ENCODE assay signal across 8 cellular contexts in genomic region chr14:75126679-75127473, GRCh38. TPM values are rescaled to one million over a fixed set of nuclear protein-coding genes. Genes with fewer than 3 reads are reported as not detected.
DNase-seq lines count a peak whose midpoint lies in the region; ATAC-seq and TF ChIP-seq lines count a peak whose summit lies in the region.

NEK9 (minus strand) TSS chr14:75127048; CDS start chr14:75126921, 127 bp downstream.

- H3K36me3 Mint-ChIP-seq in activated CD4-positive, alpha-beta memory T cell treated with anti-CD3 and anti-CD28 coated beads, Interleukin-2, amount 10 ng/mL, durations not matched to agents 7 days and 5 days (ENCODE audit: low read depth) = peaks cover 23% of the 10 kb centered on the region

- no peaks in the 10 kb centered on the region for H3K27me3 Mint-ChIP-seq in activated CD4-positive, alpha-beta memory T cell treated with anti-CD3 and anti-CD28 coated beads, Interleukin-2, amount 10 ng/mL, durations not matched to agents 7 days and 5 days

- CTCF ChIA-PET in activated CD4-positive, alpha-beta memory T cell treated with anti-CD3 and anti-CD28 coated beads, Interleukin-2, amount 10 ng/mL, durations not matched to agents 7 days and 5 days (lab: Charles Lee) = interaction anchor here (0.9 to 8.9 kb wide), 8 partner anchors 10 to 267 kb away, joined by 3 to 216 read pairs (median 4); no protein-coding TSS in a partner anchor

- H3K27me3 ChIP-seq in duodenal mucosa (ENCODE audit: control insufficient read depth in 1 of 2, insufficient read depth in 2 of 2, low read length in 2 of 2) (no peaks in the 10 kb centered on the region), lower lobe of right lung (ENCODE audit: low read depth) (no peaks in the 10 kb centered on the region)

- peak within 1 kb of the TSS; percentile 83 to 98 for H3K9ac ChIP-seq in duodenal mucosa (ENCODE audit: low read depth in 1 of 2, low read length in 2 of 2)

- no peaks in the 10 kb centered on the region for H3K9me3 Mint-ChIP-seq in activated CD4-positive, alpha-beta memory T cell treated with anti-CD3 and anti-CD28 coated beads, Interleukin-2, amount 10 ng/mL, durations not matched to agents 7 days and 5 days

- H3K4me3 Mint-ChIP-seq in activated CD4-positive, alpha-beta memory T cell treated with anti-CD3 and anti-CD28 coated beads, Interleukin-2, amount 10 ng/mL, durations not matched to agents 7 days and 5 days = peak within 1 kb of the TSS; percentile 82

- TF ChIP-seq CTCF in C4-2B (conservative IDR thresholded peaks at IDR 0.05) (no peak), lower lobe of right lung (IDR thresholded peaks at IDR 0.05) (no peak)

- H3K27ac ChIP-seq in C4-2B (peak within 1 kb of the TSS; percentile 95), duodenal mucosa (ENCODE audit: low read depth, low read length) (peak within 1 kb of the TSS; percentile 94), lower lobe of right lung (peak within 1 kb of the TSS; percentile 99)

- ATAC-seq in GM19395 (IDR thresholded peaks at IDR 0.05; ENCODE audit: unreplicated experiment) (peak; percentile 89), HG03571 (IDR thresholded peaks at IDR 0.05; ENCODE audit: unreplicated experiment) (peak; percentile 81), lower lobe of right lung (peak; percentile 96 to 98)

- DNase-seq in NCI-H82 (lab: John Stamatoyannopoulos, UW) (peak; percentile 85), lower lobe of right lung (peak; percentile 93)
- DNase-seq in activated CD4-positive, alpha-beta memory T cell treated with anti-CD3 and anti-CD28 coated beads, Interleukin-2, amount 10 ng/mL, durations not matched to agents 7 days and 5 days = peak; percentile 91
- peak; percentile 84 to 89 (median 84) for DNase-seq in stimulated activated CD4-positive, alpha-beta T cell treated with anti-CD3 and anti-CD28 coated beads, TNF-alpha, amount 100 ng/mL, for 24 hours (ENCODE audit: low read depth in 3 of 3)

- H3K36me3 ChIP-seq in duodenal mucosa (ENCODE audit: control insufficient read depth in 1 of 2, insufficient read depth in 2 of 2, low read length in 2 of 2) = peaks cover 0 to 7% of the 10 kb centered on the region in 2 donors
- peaks cover 11% of the 10 kb centered on the region for H3K36me3 ChIP-seq in lower lobe of right lung

- H3K27ac Mint-ChIP-seq in activated CD4-positive, alpha-beta memory T cell treated with anti-CD3 and anti-CD28 coated beads, Interleukin-2, amount 10 ng/mL, durations not matched to agents 7 days and 5 days = peak within 1 kb of the TSS; percentile 86

- peaks cover 39% of the 10 kb centered on the region for H3K4me1 Mint-ChIP-seq in activated CD4-positive, alpha-beta memory T cell treated with anti-CD3 and anti-CD28 coated beads, Interleukin-2, amount 10 ng/mL, durations not matched to agents 7 days and 5 days

- H3K9me3 ChIP-seq in duodenal mucosa (ENCODE audit: control insufficient read depth in 1 of 2, low read length in 2 of 2) (no peaks in the 10 kb centered on the region), lower lobe of right lung (no peaks in the 10 kb centered on the region)

- peaks cover 23 to 24% of the 10 kb centered on the region in 2 donors for H3K4me1 ChIP-seq in duodenal mucosa (ENCODE audit: control insufficient read depth in 1 of 2, insufficient read depth in 2 of 2, low read length in 2 of 2)
- H3K4me1 ChIP-seq in lower lobe of right lung = peaks cover 47% of the 10 kb centered on the region

- intact Hi-C loops in lower lobe of right lung (cut with DNase I) = no loop called here

- POLR2A ChIA-PET in activated CD4-positive, alpha-beta memory T cell treated with anti-CD3 and anti-CD28 coated beads, Interleukin-2, amount 10 ng/mL, durations not matched to agents 7 days and 5 days (lab: Charles Lee) = interaction anchor here (0.6 to 3.5 kb wide), 42 partner anchors 10 to 534 kb away, joined by 3 to 23 read pairs (median 3); partner anchors contain the start of genes ACYP1, DLST, EIF2B2 and ERG28

- peak within 1 kb of the TSS; percentile 82 to 89 for H3K4me3 ChIP-seq in duodenal mucosa (ENCODE audit: low read depth in 1 of 2, low read length in 2 of 2)
- peak within 1 kb of the TSS; percentile 94 for H3K4me3 ChIP-seq in lower lobe of right lung

RNA-seq across cellular contexts. Expression of gene NEK9, which starts in this region (rescaled TPM):
- total RNA-seq in activated CD4-positive, alpha-beta memory T cell treated with anti-CD3 and anti-CD28 coated beads, Interleukin-2, amount 10 ng/mL, durations not matched to agents 7 days and 5 days = 10 to 100 TPM; 72.0 to 77.3 TPM
- 97.7 TPM for total RNA-seq in lower lobe of right lung

Comparison
In these comparisons a context has a peak if more than half of its experiments do, and no peak if none do; other contexts are left out.
1. Peak in every context shown above with its lines: DNase-seq, ATAC-seq, H3K4me3 ChIP-seq and H3K27ac ChIP-seq.